Comparison of ENCODE assay signal across 23 cellular contexts in the genomic region with DNA sequence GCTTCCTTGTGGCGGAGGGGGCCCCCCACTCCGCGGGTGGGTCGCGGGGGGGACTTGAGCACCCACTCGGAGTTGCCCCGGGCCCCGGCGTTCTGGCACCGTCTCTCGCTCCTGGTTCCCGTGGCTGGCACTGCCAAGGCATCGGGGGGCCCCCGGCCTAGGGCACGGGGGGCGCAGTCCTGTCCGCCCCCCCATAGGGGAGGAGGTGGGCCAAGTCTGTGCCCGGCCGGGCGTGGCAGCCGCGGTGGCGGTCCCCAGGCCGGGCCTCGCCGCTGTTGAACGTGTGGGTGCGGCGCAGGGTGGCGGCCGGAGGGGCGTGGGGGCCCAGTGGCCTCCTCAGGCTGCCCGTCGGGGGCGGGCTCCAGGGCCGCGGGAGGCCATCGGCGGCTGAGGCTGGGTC. TPM values are rescaled to one million over a fixed set of nuclear protein-coding genes. Genes with fewer than 3 reads are reported as not detected.
"Had no signal": no experiment of that assay in that cellular context is flagged by ENCODE, and none has a peak within 500 bp of the region (broad histone marks: within the 10 kb centered on the region; RNA-seq: fewer than 3 reads in every experiment).

No MANE protein-coding gene starts in this region.

- H3K9ac ChIP-seq: parathyroid adenoma had no signal

- H3K9me3 ChIP-seq: uterus had no signal

- H3K4me1 Mint-ChIP-seq: brain had no signal

- H2AFZ ChIP-seq: parathyroid adenoma had no signal

- FAIRE-seq: colon, frontal cortex, keratinocyte had no signal

- H3K79me2 ChIP-seq: parathyroid adenoma had no signal

- H3K27me3 ChIP-seq: uterus had no signal

- H3K27ac ChIP-seq: left ventricle myocardium inferior, parathyroid adenoma, tibial nerve, uterus had no signal

- DNase-seq: activated CD4-positive, alpha-beta T cell treated with anti-CD3 and anti-CD28 coated beads, Interleukin-2, amount 10 ng/mL, durations not matched to agents 24 days and 14 days; activated CD8-positive, alpha-beta memory T cell treated with anti-CD3 and anti-CD28 coated beads, Interleukin-2, amount 50 U/mL, for 4 hours; activated CD8-positive, alpha-beta T cell treated with anti-CD3 and anti-CD28 coated beads, Interleukin-2, amount 10 ng/mL, durations not matched to agents 7 days and 5 days; activated naive CD4-positive, alpha-beta T cell treated with anti-CD3 and anti-CD28 coated beads, Interleukin-2, amount 10 ng/mL, durations not matched to agents 7 days and 5 days; activated naive CD8-positive, alpha-beta T cell treated with anti-CD3 and anti-CD28 coated beads, Interleukin-2, amount 50 U/mL, for 24 hours; activated T-cell treated with anti-CD3 and anti-CD28 coated beads, Interleukin-2, amount 50 U/mL, for 4 hours; anterior cingulate cortex; central memory CD4-positive, alpha-beta T cell; erythroblast; left ventricle myocardium inferior; stimulated activated CD4-positive, alpha-beta T cell treated with anti-CD3 and anti-CD28 coated beads, Interleukin-4, amount 100 ng/mL, for 4 hours; stimulated activated naive B cell treated with anti-CD40 and anti-IgM and Interleukin-4, amounts not matched to agents 10 μg/mL and 1 μg/mL and 100 μg/mL, for 72 hours; T1000; uterus had no signal

- H3K27ac Mint-ChIP-seq: activated CD4-positive, alpha-beta T cell treated with anti-CD3 and anti-CD28 coated beads, Interleukin-2, amount 10 ng/mL, durations not matched to agents 24 days and 14 days; activated CD8-positive, alpha-beta T cell treated with anti-CD3 and anti-CD28 coated beads, Interleukin-2, amount 10 ng/mL, durations not matched to agents 7 days and 5 days; activated naive CD4-positive, alpha-beta T cell treated with anti-CD3 and anti-CD28 coated beads, Interleukin-2, amount 10 ng/mL, durations not matched to agents 7 days and 5 days; activated naive CD8-positive, alpha-beta T cell treated with anti-CD3 and anti-CD28 coated beads, Interleukin-2, amount 50 U/mL, for 24 hours; brain; natural killer cell treated with Interleukin-12 subunit alpha and Interleukin-12 subunit beta and Interleukin-15 and Interleukin-18, amount 100 ng/mL, for 72 hours; stimulated activated naive B cell treated with anti-CD40 and anti-IgM and Interleukin-4, amounts not matched to agents 10 μg/mL and 1 μg/mL and 100 μg/mL, for 72 hours had no signal

- H3K9me3 Mint-ChIP-seq: activated CD4-positive, alpha-beta T cell treated with anti-CD3 and anti-CD28 coated beads, Interleukin-2, amount 10 ng/mL, durations not matched to agents 24 days and 14 days; activated naive CD8-positive, alpha-beta T cell treated with anti-CD3 and anti-CD28 coated beads, Interleukin-2, amount 50 U/mL, for 24 hours; natural killer cell treated with Interleukin-12 subunit alpha and Interleukin-12 subunit beta and Interleukin-15 and Interleukin-18, amount 100 ng/mL, for 72 hours; stimulated activated naive B cell treated with anti-CD40 and anti-IgM and Interleukin-4, amounts not matched to agents 10 μg/mL and 1 μg/mL and 100 μg/mL, for 72 hours had no signal

- H3K36me3 Mint-ChIP-seq: activated naive CD4-positive, alpha-beta T cell treated with anti-CD3 and anti-CD28 coated beads, Interleukin-2, amount 10 ng/mL, durations not matched to agents 7 days and 5 days; natural killer cell treated with Interleukin-12 subunit alpha and Interleukin-12 subunit beta and Interleukin-15 and Interleukin-18, amount 100 ng/mL, for 72 hours had no signal

- ATAC-seq: activated CD8-positive, alpha-beta T cell treated with anti-CD3 and anti-CD28 coated beads, Interleukin-2, amount 10 ng/mL, durations not matched to agents 7 days and 5 days; activated naive CD8-positive, alpha-beta T cell treated with anti-CD3 and anti-CD28 coated beads, Interleukin-2, amount 50 U/mL, for 24 hours; activated T-cell treated with anti-CD3 and anti-CD28 coated beads, Interleukin-2, amount 50 U/mL, for 4 hours; sciatic nerve; stimulated activated naive B cell treated with anti-CD40 and anti-IgM and Interleukin-4, amounts not matched to agents 10 μg/mL and 1 μg/mL and 100 μg/mL, for 72 hours had no signal

- H3K4me3 Mint-ChIP-seq: activated CD4-positive, alpha-beta T cell treated with anti-CD3 and anti-CD28 coated beads, Interleukin-2, amount 10 ng/mL, durations not matched to agents 24 days and 14 days; activated CD8-positive, alpha-beta T cell treated with anti-CD3 and anti-CD28 coated beads, Interleukin-2, amount 10 ng/mL, durations not matched to agents 7 days and 5 days; activated naive CD4-positive, alpha-beta T cell treated with anti-CD3 and anti-CD28 coated beads, Interleukin-2, amount 10 ng/mL, durations not matched to agents 7 days and 5 days; activated naive CD8-positive, alpha-beta T cell treated with anti-CD3 and anti-CD28 coated beads, Interleukin-2, amount 50 U/mL, for 24 hours; activated T-cell treated with anti-CD3 and anti-CD28 coated beads, Interleukin-2, amount 50 U/mL, for 4 hours; brain; natural killer cell treated with Interleukin-12 subunit alpha and Interleukin-12 subunit beta and Interleukin-15 and Interleukin-18, amount 100 ng/mL, for 72 hours; stimulated activated naive B cell treated with anti-CD40 and anti-IgM and Interleukin-4, amounts not matched to agents 10 μg/mL and 1 μg/mL and 100 μg/mL, for 72 hours had no signal

- H3K4me3 ChIP-seq: left ventricle myocardium inferior, uterus had no signal

- H3K4me1 ChIP-seq: left ventricle myocardium inferior, parathyroid adenoma, uterus had no signal

- H3K36me3 ChIP-seq: tibial nerve, uterus had no signal

- H3K27me3 Mint-ChIP-seq: activated CD4-positive, alpha-beta T cell treated with anti-CD3 and anti-CD28 coated beads, Interleukin-2, amount 10 ng/mL, durations not matched to agents 24 days and 14 days had no signal

RNA-seq across cellular contexts. Expression of a gene that starts 3.6 kb away (rescaled TPM):
- total RNA-seq: activated CD8-positive, alpha-beta T cell treated with anti-CD3 and anti-CD28 coated beads, Interleukin-2, amount 10 ng/mL, durations not matched to agents 7 days and 5 days had no signal

RNA-seq across cellular contexts. Expression of a gene that starts 8.4 kb away (rescaled TPM):
- total RNA-seq: activated CD4-positive, alpha-beta T cell treated with anti-CD3 and anti-CD28 coated beads, Interleukin-2, amount 10 ng/mL, durations not matched to agents 24 days and 14 days; activated CD8-positive, alpha-beta T cell treated with anti-CD3 and anti-CD28 coated beads, Interleukin-2, amount 10 ng/mL, durations not matched to agents 7 days and 5 days; natural killer cell treated with Interleukin-12 subunit alpha and Interleukin-12 subunit beta and Interleukin-15 and Interleukin-18, amount 100 ng/mL, for 72 hours; T-helper 1 cell treated with Interleukin-12 subunit alpha and Interleukin-12 subunit beta and Interleukin-4 antibody, amounts not matched to agents 30 ng/mL and 1 ng/mL, for 36 hours had no signal
- polyA plus RNA-seq: keratinocyte had no signal

RNA-seq across cellular contexts. Expression of a gene that starts 16.0 kb away (rescaled TPM):
- total RNA-seq: activated CD4-positive, alpha-beta T cell treated with anti-CD3 and anti-CD28 coated beads, Interleukin-2, amount 10 ng/mL, durations not matched to agents 24 days and 14 days; activated CD8-positive, alpha-beta T cell treated with anti-CD3 and anti-CD28 coated beads, Interleukin-2, amount 10 ng/mL, durations not matched to agents 7 days and 5 days; T-helper 1 cell treated with Interleukin-12 subunit alpha and Interleukin-12 subunit beta and Interleukin-4 antibody, amounts not matched to agents 30 ng/mL and 1 ng/mL, for 36 hours had no signal

RNA-seq across cellular contexts. Expression of a gene that starts 25.2 kb away (rescaled TPM):
- total RNA-seq: activated CD4-positive, alpha-beta T cell treated with anti-CD3 and anti-CD28 coated beads, Interleukin-2, amount 10 ng/mL, durations not matched to agents 24 days and 14 days; activated CD8-positive, alpha-beta T cell treated with anti-CD3 and anti-CD28 coated beads, Interleukin-2, amount 10 ng/mL, durations not matched to agents 7 days and 5 days; natural killer cell treated with Interleukin-12 subunit alpha and Interleukin-12 subunit beta and Interleukin-15 and Interleukin-18, amount 100 ng/mL, for 72 hours; T-helper 1 cell treated with Interleukin-12 subunit alpha and Interleukin-12 subunit beta and Interleukin-4 antibody, amounts not matched to agents 30 ng/mL and 1 ng/mL, for 36 hours had no signal
- polyA plus RNA-seq: keratinocyte had no signal
